ENCODE assay signal across 8 cellular contexts in genomic region chr10:24483701-24484100, GRCh38.
DNase-seq lines count a peak whose midpoint lies in the region; ATAC-seq and TF ChIP-seq lines count a peak whose summit lies in the region.

No MANE protein-coding gene starts in this region.

- peaks cover 0 to 49% of the 10 kb centered on the region in 2 donors for H3K36me3 ChIP-seq in gastrocnemius medialis

- CTCF ChIA-PET in activated naive CD4-positive, alpha-beta T cell treated with anti-CD3 and anti-CD28 coated beads, Interleukin-2, amount 10 ng/mL, durations not matched to agents 7 days and 5 days (lab: Charles Lee) = no interaction called here

- H3K4me3 ChIP-seq in epithelial cell of esophagus (ENCODE audit: low read length) (no peak overlapping the region), gastrocnemius medialis (no peak overlapping the region)

- no peaks in the 10 kb centered on the region for H3K9me3 ChIP-seq in gastrocnemius medialis

- H3K27ac Mint-ChIP-seq in activated naive CD4-positive, alpha-beta T cell treated with anti-CD3 and anti-CD28 coated beads, Interleukin-2, amount 10 ng/mL, durations not matched to agents 7 days and 5 days = no peak overlapping the region

- H3K4me1 ChIP-seq in gastrocnemius medialis = peaks cover 25 to 39% of the 10 kb centered on the region in 2 donors

- H3K9me3 Mint-ChIP-seq in activated naive CD4-positive, alpha-beta T cell treated with anti-CD3 and anti-CD28 coated beads, Interleukin-2, amount 10 ng/mL, durations not matched to agents 7 days and 5 days = peaks cover 3% of the 10 kb centered on the region

- intact Hi-C loops in gastrocnemius medialis (cut with DNase I; ENCODE audit: low total_unique reads) = no loop called here

- TF ChIP-seq CTCF in epithelial cell of esophagus (IDR thresholded peaks at IDR 0.05; ENCODE audit: insufficient read depth, low read depth, low read length, missing control alignments) (no peak), gastrocnemius medialis (IDR thresholded peaks at IDR 0.05 in 4 of 5, conservative IDR thresholded peaks at IDR 0.05 in 1 of 5) (no peak)

- H3K27me3 ChIP-seq in gastrocnemius medialis = no peaks in the 10 kb centered on the region

- TF ChIP-seq POLR2A in gastrocnemius medialis (IDR thresholded peaks at IDR 0.05) = no peak

- peak overlapping the region; percentile 40 to 69 (median 57) for H3K27ac ChIP-seq in gastrocnemius medialis

- ATAC-seq in HG03039 (IDR thresholded peaks at IDR 0.05; ENCODE audit: unreplicated experiment) (peak; percentile 90), gastrocnemius medialis (peak; percentile 61 to 74), HG03159 (IDR thresholded peaks at IDR 0.05; ENCODE audit: unreplicated experiment) (no peak)

- H3K4me3 Mint-ChIP-seq in activated naive CD4-positive, alpha-beta T cell treated with anti-CD3 and anti-CD28 coated beads, Interleukin-2, amount 10 ng/mL, durations not matched to agents 7 days and 5 days = no peak overlapping the region

- peak; percentile 18 for DNase-seq in activated naive CD4-positive, alpha-beta T cell treated with Interleukin-2 at 50 U/mL for 16 hours
- DNase-seq in activated naive CD4-positive, alpha-beta T cell treated with anti-CD3 and anti-CD28 coated beads, Interleukin-2, amount 10 ng/mL, durations not matched to agents 7 days and 5 days = no peak
- DNase-seq in RKO (ENCODE audit: low spot score) (peak; percentile 76), epithelial cell of esophagus (ENCODE audit: low read depth) (peak; percentile 99), gastrocnemius medialis (peak in 1 of 2 donors; percentile 51), OCI-M1 (lab: John Stamatoyannopoulos, UW) (no peak)

- H3K4me1 Mint-ChIP-seq in activated naive CD4-positive, alpha-beta T cell treated with anti-CD3 and anti-CD28 coated beads, Interleukin-2, amount 10 ng/mL, durations not matched to agents 7 days and 5 days = peaks cover 7% of the 10 kb centered on the region

- in situ Hi-C loops in gastrocnemius medialis (cut with MboI; ENCODE audit: low sequenced_read_pairs in 4 of 4) = no loop called here

- no peaks in the 10 kb centered on the region for H3K27me3 Mint-ChIP-seq in activated naive CD4-positive, alpha-beta T cell treated with anti-CD3 and anti-CD28 coated beads, Interleukin-2, amount 10 ng/mL, durations not matched to agents 7 days and 5 days

- H3K36me3 Mint-ChIP-seq in activated naive CD4-positive, alpha-beta T cell treated with anti-CD3 and anti-CD28 coated beads, Interleukin-2, amount 10 ng/mL, durations not matched to agents 7 days and 5 days = no peaks in the 10 kb centered on the region

Comparison
In these comparisons a context has a peak if more than half of its experiments do, and no peak if none do; other contexts are left out.
1. DNase-seq: peak in activated naive CD4-positive, alpha-beta T cell treated with Interleukin-2 at 50 U/mL for 16 hours (single experiment), RKO (single experiment) and epithelial cell of esophagus (single experiment); none in activated naive CD4-positive, alpha-beta T cell treated with anti-CD3 and anti-CD28 coated beads, Interleukin-2, amount 10 ng/mL, durations not matched to agents 7 days and 5 days (single experiment) and OCI-M1 (single experiment).